ENCODE assay signal across 2 cellular contexts in genomic region chr5:159203351-159203750, GRCh38.
TF ChIP-seq lines count a peak whose summit lies in the region.

No MANE protein-coding gene starts in this region.

TF ChIP-seq in IMR-90, 13 proteins besides CTCF, POLR2A, EP300 and RAD21:
- TF ChIP-seq, protein P1, sequence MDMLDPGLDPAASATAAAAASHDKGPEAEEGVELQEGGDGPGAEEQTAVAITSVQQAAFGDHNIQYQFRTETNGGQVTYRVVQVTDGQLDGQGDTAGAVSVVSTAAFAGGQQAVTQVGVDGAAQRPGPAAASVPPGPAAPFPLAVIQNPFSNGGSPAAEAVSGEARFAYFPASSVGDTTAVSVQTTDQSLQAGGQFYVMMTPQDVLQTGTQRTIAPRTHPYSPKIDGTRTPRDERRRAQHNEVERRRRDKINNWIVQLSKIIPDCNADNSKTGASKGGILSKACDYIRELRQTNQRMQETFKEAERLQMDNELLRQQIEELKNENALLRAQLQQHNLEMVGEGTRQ (IDR thresholded peaks at IDR 0.05; ENCODE audit: low read depth, low read length) = no peak
- TF ChIP-seq CHD1 (IDR thresholded peaks at IDR 0.05; ENCODE audit: low read depth, low read length) (no peak), MXI1 (IDR thresholded peaks at IDR 0.05; ENCODE audit: borderline replicate concordance, low read depth, low read length) (no peak), NFE2L2 (IDR thresholded peaks at IDR 0.05; ENCODE audit: low read depth, low read length) (no peak), RCOR1 (IDR thresholded peaks at IDR 0.05; ENCODE audit: insufficient replicate concordance, low read length) (no peak), MAFK (IDR thresholded peaks at IDR 0.05; ENCODE audit: low read depth, low read length) (no peak), BHLHE40 (IDR thresholded peaks at IDR 0.05; ENCODE audit: low read depth, low read length) (no peak), FOS (IDR thresholded peaks at IDR 0.05; ENCODE audit: low read depth, low read length) (no peak), MAZ (IDR thresholded peaks at IDR 0.05; ENCODE audit: borderline replicate concordance, low read depth, low read length) (no peak), RFX5 (IDR thresholded peaks at IDR 0.05; ENCODE audit: low read depth, low read length) (no peak), CEBPB (IDR thresholded peaks at IDR 0.05; ENCODE audit: low read depth, low read length) (no peak), SMC3 (IDR thresholded peaks at IDR 0.05; ENCODE audit: low read depth, low read length) (no peak)
- TF ChIP-seq, protein P2, sequence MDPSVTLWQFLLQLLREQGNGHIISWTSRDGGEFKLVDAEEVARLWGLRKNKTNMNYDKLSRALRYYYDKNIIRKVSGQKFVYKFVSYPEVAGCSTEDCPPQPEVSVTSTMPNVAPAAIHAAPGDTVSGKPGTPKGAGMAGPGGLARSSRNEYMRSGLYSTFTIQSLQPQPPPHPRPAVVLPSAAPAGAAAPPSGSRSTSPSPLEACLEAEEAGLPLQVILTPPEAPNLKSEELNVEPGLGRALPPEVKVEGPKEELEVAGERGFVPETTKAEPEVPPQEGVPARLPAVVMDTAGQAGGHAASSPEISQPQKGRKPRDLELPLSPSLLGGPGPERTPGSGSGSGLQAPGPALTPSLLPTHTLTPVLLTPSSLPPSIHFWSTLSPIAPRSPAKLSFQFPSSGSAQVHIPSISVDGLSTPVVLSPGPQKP (IDR thresholded peaks at IDR 0.05; ENCODE audit: borderline replicate concordance, low read depth, low read length) = no peak

TF ChIP-seq in GM12878, 131 proteins besides CTCF, POLR2A, EP300 and RAD21:
- no peak for TF ChIP-seq TAF1 (IDR thresholded peaks at IDR 0.05; ENCODE audit: borderline replicate concordance, low read depth, low read length)
- TF ChIP-seq YY1 (IDR thresholded peaks at IDR 0.05; ENCODE audit: low read depth, low read length) = peak; percentile 25; the same call in 1 of the 2 replicates
- no peak for TF ChIP-seq YBX1 (IDR thresholded peaks at IDR 0.05)
- no peak for TF ChIP-seq ZNF207 (IDR thresholded peaks at IDR 0.05; ENCODE audit: borderline replicate concordance)
- TF ChIP-seq CEBPB (IDR thresholded peaks at IDR 0.05; ENCODE audit: borderline replicate concordance in 1 of 2, low read depth in 2 of 2, low read length in 2 of 2) = no peak
